20 cellular contexts compared by ENCODE assay signal in genomic region chr12:112885204-112885603, GRCh38. TPM values are rescaled to one million over a fixed set of nuclear protein-coding genes. Genes with fewer than 3 reads are reported as not detected.
A peak's percentile ranks its signal among the peaks of the same experiment; 100 is the strongest.
DNase-seq lines count a peak whose midpoint lies in the region; ATAC-seq, FAIRE-seq and TF ChIP-seq lines count a peak whose summit lies in the region.
"Had no signal": no experiment of that assay in that cellular context is flagged by ENCODE, and none has a peak within 500 bp of the region (broad histone marks: within the 10 kb centered on the region; RNA-seq: fewer than 3 reads in every experiment).

No MANE protein-coding gene starts in this region.

- no peak for TF ChIP-seq CTCF in A549 (IDR thresholded peaks at IDR 0.05)
- no peak for TF ChIP-seq CTCF in CD14-positive monocyte (IDR thresholded peaks at IDR 0.05)

- H3K27me3 Mint-ChIP-seq in CD14-positive monocyte (ENCODE audit: low read depth in 3 of 3), result peaks cover 2 to 20% (median 9%) of the 10 kb centered on the region in 3 donors

- peak overlapping the region; percentile 69 to 92 (median 87) for H3K27ac Mint-ChIP-seq in CD14-positive monocyte
- H3K27ac Mint-ChIP-seq: CD4-positive, alpha-beta T cell; CD8-positive, alpha-beta memory T cell; H9 had no signal

- H3K27ac ChIP-seq in A549, result no peak overlapping the region
- H3K27ac ChIP-seq: GM23248 had no signal

- no peak for DNase-seq in A549 (ENCODE audit: low read depth in 1 of 2, low spot score in 1 of 2)
- peak; percentile 53 for DNase-seq in CD14-positive monocyte (ENCODE audit: low spot score)
- DNase-seq in MV-4-11 (lab: John Stamatoyannopoulos, UW), result peak; percentile 3
- DNase-seq in dedifferentiated amniotic fluid mesenchymal stem cell (ENCODE audit: extremely low spot score), result no peak
- DNase-seq in activated effector memory CD4-positive, alpha-beta T cell treated with anti-CD3 and anti-CD28 coated beads, Interleukin-2, amount 50 U/mL, for 16 hours, result no peak
- DNase-seq in cerebellum (ENCODE audit: low spot score), result no peak
- DNase-seq: ACHN; C1 segment of cervical spinal cord; CD4-positive, alpha-beta T cell; CD8-positive, alpha-beta memory T cell; DMS 273 treated with DMSO at 0.1 percent for 48 hours; DMS79; EL; GDM1; GM23248; H9 had no signal

- no peak overlapping the region for H3K4me3 ChIP-seq in A549
- H3K4me3 ChIP-seq: GM12878, GM23248 had no signal

- TF ChIP-seq EP300 in A549 (IDR thresholded peaks at IDR 0.05), result no peak

- peak; percentile 13 for FAIRE-seq in A549 (lab: Jason Lieb, UNC)
- FAIRE-seq: D721Med, GM12878, GM19239 had no signal

- H3K36me3 Mint-ChIP-seq in CD14-positive monocyte, result peaks cover 4 to 10% of the 10 kb centered on the region in 2 donors
- H3K36me3 Mint-ChIP-seq: CD8-positive, alpha-beta memory T cell had no signal

- intact Hi-C loops in CD14-positive monocyte (cut with micrococcal nuclease), result loop anchor here in 1 of 2 donors (10.0 kb wide), 1 partner anchor 270 kb away; no protein-coding TSS in a partner anchor

- no peak for TF ChIP-seq RAD21 in A549 (conservative IDR thresholded peaks at IDR 0.05 in 1 of 2, IDR thresholded peaks at IDR 0.05 in 1 of 2)

- peaks cover 7% of the 10 kb centered on the region; the same call in 1 of the 3 replicates for H3K9me3 ChIP-seq in A549

- WGBS in A549 (ENCODE audit: missing lambda C conversion rate), result 21% methylated on average over 2 of the region's 2 CpGs

- H3K4me2 ChIP-seq in A549, result no peak overlapping the region

- H3K9me3 Mint-ChIP-seq in CD14-positive monocyte, result peaks cover 10 to 39% (median 31%) of the 10 kb centered on the region in 7 donors
- H3K9me3 Mint-ChIP-seq: CD4-positive, alpha-beta T cell had no signal

- TF ChIP-seq POLR2A in A549 (IDR thresholded peaks at IDR 0.05; ENCODE audit: low read length), result no peak

- CTCF ChIA-PET in A549 (lab: Yijun Ruan, JAX), result interaction anchor here (1.2 kb wide), 1 partner anchor 9 kb away, joined by 3 read pairs; no protein-coding TSS in a partner anchor

- no peak overlapping the region for H3K4me3 Mint-ChIP-seq in CD14-positive monocyte
- H3K4me3 Mint-ChIP-seq: CD4-positive, alpha-beta T cell; CD8-positive, alpha-beta memory T cell; H9 had no signal

- ATAC-seq in A549, result no peak
- ATAC-seq: GM12878, HCT116 had no signal

- H3K4me1 ChIP-seq in A549, result no peaks in the 10 kb centered on the region

- POLR2A ChIA-PET in A549 (lab: Yijun Ruan, JAX), result no interaction called here

- H3K4me1 Mint-ChIP-seq in CD14-positive monocyte, result peaks cover 37% of the 10 kb centered on the region
- H3K4me1 Mint-ChIP-seq: CD8-positive, alpha-beta memory T cell; H9 had no signal

TF ChIP-seq in A549, 52 proteins besides CTCF, POLR2A, EP300 and RAD21:
- no peak for TF ChIP-seq NFE2L2 (conservative IDR thresholded peaks at IDR 0.05; ENCODE audit: low read length)
- TF ChIP-seq CBX2 (IDR thresholded peaks at IDR 0.05; ENCODE audit: borderline replicate concordance, low read depth), result no peak
- no peak for TF ChIP-seq TP53 (CRISPR knock-in tag; IDR thresholded peaks at IDR 0.05)
- no peak for TF ChIP-seq MAZ (IDR thresholded peaks at IDR 0.05; ENCODE audit: borderline replicate concordance, low read depth, low read length)
- no peak for TF ChIP-seq E2F6 (IDR thresholded peaks at IDR 0.05; ENCODE audit: borderline replicate concordance, low read depth)
- TF ChIP-seq REST (IDR thresholded peaks at IDR 0.05), result no peak
- TF ChIP-seq RNF2 (IDR thresholded peaks at IDR 0.05; ENCODE audit: borderline replicate concordance, low read depth), result no peak
- TF ChIP-seq HMGXB4 (CRISPR knock-in tag; IDR thresholded peaks at IDR 0.05; ENCODE audit: borderline replicate concordance), result no peak

RNA-seq across cellular contexts. Expression of gene OAS1, which starts 21.6 kb away (rescaled TPM):
- polyA plus RNA-seq in A549 (2011; rRNA removed), result 52.8 and 72.8 TPM in 2 replicates
- 27.2 and 28.0 TPM in 2 replicates for polyA plus RNA-seq in A549 (2012; cell fraction: cytosol; rRNA removed)
- 24.1 and 24.5 TPM in 2 replicates for polyA plus RNA-seq in A549 (2012; cell fraction: nucleus; rRNA removed)
- 41.3 to 63.6 TPM (median 48.4 TPM) in 3 replicates for polyA plus RNA-seq in A549 (2017; fragmentation: RNase III; extraction: RNeasy Plus Mini Kit Qiagen cat#74134 plus additional on column Dnase treatment)
- 45.6 and 46.0 TPM in 2 replicates for polyA minus RNA-seq in A549 (2011; rRNA and poly(A)+ RNA removed)
- 100 to 1,000 TPM; 237 TPM for polyA plus RNA-seq in CD14-positive monocyte
- 2.6 TPM for total RNA-seq in cerebellum
- total RNA-seq: GM23248, H9 had no signal

RNA-seq across cellular contexts. Expression of gene OAS3, which starts 53.1 kb away (rescaled TPM):
- 36.7 and 38.9 TPM in 2 replicates for polyA plus RNA-seq in A549 (2011; rRNA removed)
- polyA plus RNA-seq in A549 (2012; cell fraction: cytosol; rRNA removed), result 31.8 and 38.7 TPM in 2 replicates
- 46.2 and 52.9 TPM in 2 replicates for polyA plus RNA-seq in A549 (2012; cell fraction: nucleus; rRNA removed)
- polyA plus RNA-seq in A549 (2017; fragmentation: RNase III; extraction: RNeasy Plus Mini Kit Qiagen cat#74134 plus additional on column Dnase treatment), result 22.7 to 23.3 TPM (median 22.9 TPM) in 3 replicates
- 74.6 and 81.2 TPM in 2 replicates for polyA minus RNA-seq in A549 (2011; rRNA and poly(A)+ RNA removed)
- 10 to 100 TPM; 22.0 to 41.9 TPM for polyA plus RNA-seq in CD14-positive monocyte
- total RNA-seq in cerebellum, result 5.4 TPM

Comparison
In these comparisons a context has a peak if more than half of its experiments do, and no peak if none do; other contexts are left out.
1. DNase-seq: peak in CD14-positive monocyte (single experiment) and MV-4-11 (single experiment); none in A549 (0 of 2), dedifferentiated amniotic fluid mesenchymal stem cell (single experiment), activated effector memory CD4-positive, alpha-beta T cell treated with anti-CD3 and anti-CD28 coated beads, Interleukin-2, amount 50 U/mL, for 16 hours (single experiment) and cerebellum (single experiment).